Comparison of ENCODE assay signal across 1 cellular context in genomic region chr16:30896890-30897730, GRCh38.
TF ChIP-seq lines count a peak whose summit lies in the region.

No MANE protein-coding gene starts in this region.

TF ChIP-seq in K562, 482 proteins besides CTCF, POLR2A, EP300 and RAD21 (continued from another document and continues in another):
- TF ChIP-seq, protein P1, sequence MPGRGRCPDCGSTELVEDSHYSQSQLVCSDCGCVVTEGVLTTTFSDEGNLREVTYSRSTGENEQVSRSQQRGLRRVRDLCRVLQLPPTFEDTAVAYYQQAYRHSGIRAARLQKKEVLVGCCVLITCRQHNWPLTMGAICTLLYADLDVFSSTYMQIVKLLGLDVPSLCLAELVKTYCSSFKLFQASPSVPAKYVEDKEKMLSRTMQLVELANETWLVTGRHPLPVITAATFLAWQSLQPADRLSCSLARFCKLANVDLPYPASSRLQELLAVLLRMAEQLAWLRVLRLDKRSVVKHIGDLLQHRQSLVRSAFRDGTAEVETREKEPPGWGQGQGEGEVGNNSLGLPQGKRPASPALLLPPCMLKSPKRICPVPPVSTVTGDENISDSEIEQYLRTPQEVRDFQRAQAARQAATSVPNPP (IDR thresholded peaks at IDR 0.05; ENCODE audit: borderline replicate concordance, insufficient read depth, insufficient read length): no peak
- TF ChIP-seq ZNF175 (CRISPR knock-in tag; IDR thresholded peaks at IDR 0.05; ENCODE audit: low read depth): peak; percentile 71; the same call in 1 of the 2 replicates
- TF ChIP-seq ARNT (IDR thresholded peaks at IDR 0.05): 0 out of 4 replicates have a peak, but pooled peaks of 1 of the 2 experiments have one; percentile 8
- peak; percentile 24 for TF ChIP-seq NCOA4 (IDR thresholded peaks at IDR 0.05; ENCODE audit: partially characterized antibody)
- no peak for TF ChIP-seq GATA2 (CRISPR knock-in tag; IDR thresholded peaks at IDR 0.05)
- no peak for TF ChIP-seq NUFIP1 (IDR thresholded peaks at IDR 0.05; ENCODE audit: partially characterized antibody)
- no peak for TF ChIP-seq NR4A1 (CRISPR knock-in tag; IDR thresholded peaks at IDR 0.05)
- TF ChIP-seq NR4A1 (tag; IDR thresholded peaks at IDR 0.05): no peak
- TF ChIP-seq PHF21A (IDR thresholded peaks at IDR 0.05; ENCODE audit: borderline replicate concordance, low read depth): no peak
- no peak for TF ChIP-seq RUNX1 (IDR thresholded peaks at IDR 0.05; ENCODE audit: low read depth)
- TF ChIP-seq DACH1 (IDR thresholded peaks at IDR 0.05; ENCODE audit: partially characterized antibody): no peak
- no peak for TF ChIP-seq ZNF184 (CRISPR knock-in tag; IDR thresholded peaks at IDR 0.05)
- no peak for TF ChIP-seq SIN3B (IDR thresholded peaks at IDR 0.05; ENCODE audit: low read depth)
- no peak for TF ChIP-seq KLF13 (tag; IDR thresholded peaks at IDR 0.05; ENCODE audit: borderline replicate concordance, low read depth)
- peak; percentile 44; the same call in 1 of the 2 replicates for TF ChIP-seq JUND (IDR thresholded peaks at IDR 0.05; ENCODE audit: borderline replicate concordance, low read depth, low read length)
- TF ChIP-seq JUND (tag; IDR thresholded peaks at IDR 0.05; ENCODE audit: borderline replicate concordance, low read depth, low read length): no peak; the same call in 2 of the 3 replicates
- TF ChIP-seq USF2 (CRISPR knock-in tag; IDR thresholded peaks at IDR 0.05): no peak
- TF ChIP-seq, protein P2, sequence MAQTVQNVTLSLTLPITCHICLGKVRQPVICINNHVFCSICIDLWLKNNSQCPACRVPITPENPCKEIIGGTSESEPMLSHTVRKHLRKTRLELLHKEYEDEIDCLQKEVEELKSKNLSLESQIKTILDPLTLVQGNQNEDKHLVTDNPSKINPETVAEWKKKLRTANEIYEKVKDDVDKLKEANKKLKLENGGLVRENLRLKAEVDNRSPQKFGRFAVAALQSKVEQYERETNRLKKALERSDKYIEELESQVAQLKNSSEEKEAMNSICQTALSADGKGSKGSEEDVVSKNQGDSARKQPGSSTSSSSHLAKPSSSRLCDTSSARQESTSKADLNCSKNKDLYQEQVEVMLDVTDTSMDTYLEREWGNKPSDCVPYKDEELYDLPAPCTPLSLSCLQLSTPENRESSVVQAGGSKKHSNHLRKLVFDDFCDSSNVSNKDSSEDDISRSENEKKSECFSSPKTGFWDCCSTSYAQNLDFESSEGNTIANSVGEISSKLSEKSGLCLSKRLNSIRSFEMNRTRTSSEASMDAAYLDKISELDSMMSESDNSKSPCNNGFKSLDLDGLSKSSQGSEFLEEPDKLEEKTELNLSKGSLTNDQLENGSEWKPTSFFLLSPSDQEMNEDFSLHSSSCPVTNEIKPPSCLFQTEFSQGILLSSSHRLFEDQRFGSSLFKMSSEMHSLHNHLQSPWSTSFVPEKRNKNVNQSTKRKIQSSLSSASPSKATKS (CRISPR knock-in tag; IDR thresholded peaks at IDR 0.05): no peak
- peak; percentile 23; the same call in 1 of the 2 replicates for TF ChIP-seq GTF2F1 (IDR thresholded peaks at IDR 0.05; ENCODE audit: low read depth, low read length)
- no peak for TF ChIP-seq ZNF57 (CRISPR knock-in tag; IDR thresholded peaks at IDR 0.05)
- no peak for TF ChIP-seq ZSCAN29 (IDR thresholded peaks at IDR 0.05)
- TF ChIP-seq TCF7 (IDR thresholded peaks at IDR 0.05; ENCODE audit: borderline replicate concordance): no peak
- TF ChIP-seq ILF3 (IDR thresholded peaks at IDR 0.05; ENCODE audit: borderline replicate concordance): no peak
- TF ChIP-seq IRF2 (CRISPR knock-in tag; IDR thresholded peaks at IDR 0.05): no peak
- peak; percentile 90 for TF ChIP-seq MBD2 (IDR thresholded peaks at IDR 0.05; ENCODE audit: borderline replicate concordance, low read depth)
- no peak for TF ChIP-seq EZH2 (IDR thresholded peaks at IDR 0.05; ENCODE audit: borderline replicate concordance, low read depth, low read length)
- TF ChIP-seq NR2C1 (IDR thresholded peaks at IDR 0.05): peak; percentile 9; the same call in 1 of the 2 replicates
- peak; percentile 79 for TF ChIP-seq NR2C1 (tag; IDR thresholded peaks at IDR 0.05)
- no peak for TF ChIP-seq PHF20 (IDR thresholded peaks at IDR 0.05; ENCODE audit: partially characterized antibody)
- no peak for TF ChIP-seq OTX1 (CRISPR knock-in tag; IDR thresholded peaks at IDR 0.05)
- no peak for TF ChIP-seq RFX5 (IDR thresholded peaks at IDR 0.05; ENCODE audit: low read depth, low read length)
- TF ChIP-seq FUS (optimal IDR thresholded peaks at IDR 0.05; ENCODE audit: low read depth, low read length): no peak
- no peak for TF ChIP-seq BHLHE40 (IDR thresholded peaks at IDR 0.05; ENCODE audit: low read length)
- TF ChIP-seq ZNF280A (IDR thresholded peaks at IDR 0.05; ENCODE audit: low read depth, partially characterized antibody): no peak
- TF ChIP-seq, protein P3, sequence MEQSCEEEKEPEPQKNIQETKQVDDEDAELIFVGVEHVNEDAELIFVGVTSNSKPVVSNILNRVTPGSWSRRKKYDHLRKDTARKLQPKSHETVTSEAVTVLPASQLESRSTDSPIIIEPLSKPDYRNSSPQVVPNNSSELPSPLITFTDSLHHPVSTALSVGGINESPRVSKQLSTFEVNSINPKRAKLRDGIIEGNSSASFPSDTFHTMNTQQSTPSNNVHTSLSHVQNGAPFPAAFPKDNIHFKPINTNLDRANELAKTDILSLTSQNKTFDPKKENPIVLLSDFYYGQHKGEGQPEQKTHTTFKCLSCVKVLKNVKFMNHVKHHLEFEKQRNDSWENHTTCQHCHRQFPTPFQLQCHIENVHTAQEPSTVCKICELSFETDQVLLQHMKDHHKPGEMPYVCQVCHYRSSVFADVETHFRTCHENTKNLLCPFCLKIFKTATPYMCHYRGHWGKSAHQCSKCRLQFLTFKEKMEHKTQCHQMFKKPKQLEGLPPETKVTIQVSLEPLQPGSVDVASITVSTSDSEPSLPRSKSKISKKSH (CRISPR knock-in tag; IDR thresholded peaks at IDR 0.05): no peak
- TF ChIP-seq, protein P4, sequence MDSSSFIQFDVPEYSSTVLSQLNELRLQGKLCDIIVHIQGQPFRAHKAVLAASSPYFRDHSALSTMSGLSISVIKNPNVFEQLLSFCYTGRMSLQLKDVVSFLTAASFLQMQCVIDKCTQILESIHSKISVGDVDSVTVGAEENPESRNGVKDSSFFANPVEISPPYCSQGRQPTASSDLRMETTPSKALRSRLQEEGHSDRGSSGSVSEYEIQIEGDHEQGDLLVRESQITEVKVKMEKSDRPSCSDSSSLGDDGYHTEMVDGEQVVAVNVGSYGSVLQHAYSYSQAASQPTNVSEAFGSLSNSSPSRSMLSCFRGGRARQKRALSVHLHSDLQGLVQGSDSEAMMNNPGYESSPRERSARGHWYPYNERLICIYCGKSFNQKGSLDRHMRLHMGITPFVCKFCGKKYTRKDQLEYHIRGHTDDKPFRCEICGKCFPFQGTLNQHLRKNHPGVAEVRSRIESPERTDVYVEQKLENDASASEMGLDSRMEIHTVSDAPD (CRISPR knock-in tag; IDR thresholded peaks at IDR 0.05): no peak
- TF ChIP-seq NFYB (IDR thresholded peaks at IDR 0.05; ENCODE audit: extremely low read depth, insufficient read length): no peak
- 0 out of 2 replicates have a peak, but pooled peaks have one; percentile 17 for TF ChIP-seq RB1 (IDR thresholded peaks at IDR 0.05; ENCODE audit: low read depth)
- TF ChIP-seq MAX (CRISPR knock-in tag; IDR thresholded peaks at IDR 0.05): peak; percentile 15; the same call in 1 of the 2 replicates
- peak; percentile 84 for TF ChIP-seq POLR2H (tag; IDR thresholded peaks at IDR 0.05; ENCODE audit: low read depth)
- TF ChIP-seq NEUROD1 (IDR thresholded peaks at IDR 0.05; ENCODE audit: borderline replicate concordance, low read depth, low read length, partially characterized antibody): no peak
- TF ChIP-seq, protein P5, sequence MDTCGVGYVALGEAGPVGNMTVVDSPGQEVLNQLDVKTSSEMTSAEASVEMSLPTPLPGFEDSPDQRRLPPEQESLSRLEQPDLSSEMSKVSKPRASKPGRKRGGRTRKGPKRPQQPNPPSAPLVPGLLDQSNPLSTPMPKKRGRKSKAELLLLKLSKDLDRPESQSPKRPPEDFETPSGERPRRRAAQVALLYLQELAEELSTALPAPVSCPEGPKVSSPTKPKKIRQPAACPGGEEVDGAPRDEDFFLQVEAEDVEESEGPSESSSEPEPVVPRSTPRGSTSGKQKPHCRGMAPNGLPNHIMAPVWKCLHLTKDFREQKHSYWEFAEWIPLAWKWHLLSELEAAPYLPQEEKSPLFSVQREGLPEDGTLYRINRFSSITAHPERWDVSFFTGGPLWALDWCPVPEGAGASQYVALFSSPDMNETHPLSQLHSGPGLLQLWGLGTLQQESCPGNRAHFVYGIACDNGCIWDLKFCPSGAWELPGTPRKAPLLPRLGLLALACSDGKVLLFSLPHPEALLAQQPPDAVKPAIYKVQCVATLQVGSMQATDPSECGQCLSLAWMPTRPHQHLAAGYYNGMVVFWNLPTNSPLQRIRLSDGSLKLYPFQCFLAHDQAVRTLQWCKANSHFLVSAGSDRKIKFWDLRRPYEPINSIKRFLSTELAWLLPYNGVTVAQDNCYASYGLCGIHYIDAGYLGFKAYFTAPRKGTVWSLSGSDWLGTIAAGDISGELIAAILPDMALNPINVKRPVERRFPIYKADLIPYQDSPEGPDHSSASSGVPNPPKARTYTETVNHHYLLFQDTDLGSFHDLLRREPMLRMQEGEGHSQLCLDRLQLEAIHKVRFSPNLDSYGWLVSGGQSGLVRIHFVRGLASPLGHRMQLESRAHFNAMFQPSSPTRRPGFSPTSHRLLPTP (IDR thresholded peaks at IDR 0.05; ENCODE audit: borderline replicate concordance, extremely low read depth, insufficient read length): peak; percentile 36
- no peak for TF ChIP-seq ZNF444 (CRISPR knock-in tag; IDR thresholded peaks at IDR 0.05)
- TF ChIP-seq, protein P6, sequence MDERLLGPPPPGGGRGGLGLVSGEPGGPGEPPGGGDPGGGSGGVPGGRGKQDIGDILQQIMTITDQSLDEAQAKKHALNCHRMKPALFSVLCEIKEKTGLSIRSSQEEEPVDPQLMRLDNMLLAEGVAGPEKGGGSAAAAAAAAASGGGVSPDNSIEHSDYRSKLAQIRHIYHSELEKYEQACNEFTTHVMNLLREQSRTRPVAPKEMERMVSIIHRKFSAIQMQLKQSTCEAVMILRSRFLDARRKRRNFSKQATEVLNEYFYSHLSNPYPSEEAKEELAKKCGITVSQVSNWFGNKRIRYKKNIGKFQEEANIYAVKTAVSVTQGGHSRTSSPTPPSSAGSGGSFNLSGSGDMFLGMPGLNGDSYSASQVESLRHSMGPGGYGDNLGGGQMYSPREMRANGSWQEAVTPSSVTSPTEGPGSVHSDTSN (CRISPR knock-in tag; IDR thresholded peaks at IDR 0.05; ENCODE audit: low read depth): no peak
- TF ChIP-seq, protein P6 (tag; conservative IDR thresholded peaks at IDR 0.05; ENCODE audit: low read depth): 0 out of 2 replicates have a peak, but pooled peaks have one; percentile 33
- no peak for TF ChIP-seq TCF15 (CRISPR knock-in tag; IDR thresholded peaks at IDR 0.05)
